Comparison of ENCODE assay signal across 16 cellular contexts in the genomic region with DNA sequence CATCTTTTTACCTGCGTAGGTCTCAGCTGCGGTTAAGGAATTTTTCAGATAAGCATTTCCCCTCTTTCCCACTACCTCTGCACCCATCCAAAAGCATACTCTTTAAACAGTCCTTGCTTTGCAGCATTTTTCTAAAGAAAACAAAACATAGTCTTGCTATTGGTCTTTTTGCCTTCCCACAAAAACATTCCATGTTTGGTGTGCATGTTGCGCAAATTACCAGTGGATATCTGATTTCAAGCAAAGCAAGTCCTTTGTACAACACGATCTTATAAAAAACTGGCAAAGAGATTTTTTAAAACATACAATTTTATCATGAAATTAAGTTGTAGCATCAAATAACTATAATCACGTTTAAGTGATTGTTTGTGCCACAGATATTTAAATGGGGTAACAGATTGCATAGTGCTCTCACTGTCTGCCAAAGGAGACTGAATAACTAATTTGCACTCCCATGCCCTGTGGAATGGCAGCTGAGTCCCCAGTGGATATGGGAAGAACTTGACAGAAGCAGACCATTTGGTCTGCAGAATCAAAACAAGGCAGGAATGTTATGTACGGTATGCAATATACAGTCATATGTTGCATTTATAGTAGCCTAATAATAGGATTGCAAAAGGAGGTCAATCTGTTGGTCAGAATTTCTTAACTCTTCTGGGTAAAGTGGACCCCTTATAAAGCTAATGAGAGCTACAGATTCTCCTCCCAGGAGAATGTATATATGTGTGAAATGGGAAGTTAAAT.
DNase-seq lines count a peak whose midpoint lies in the region; ATAC-seq, FAIRE-seq and TF ChIP-seq lines count a peak whose summit lies in the region.
"Had no signal": no experiment of that assay in that cellular context is flagged by ENCODE, and none has a peak within 500 bp of the region (broad histone marks: within the 10 kb centered on the region; RNA-seq: fewer than 3 reads in every experiment).

No MANE protein-coding gene starts in this region.

- no peak for TF ChIP-seq CTCF in heart left ventricle (IDR thresholded peaks at IDR 0.05)
- no peak for TF ChIP-seq CTCF in endodermal cell (conservative IDR thresholded peaks at IDR 0.05)
- no peak for TF ChIP-seq CTCF in nephron (IDR thresholded peaks at IDR 0.05; ENCODE audit: unreplicated experiment in 3 of 3)

- TF ChIP-seq POLR2A in heart left ventricle (IDR thresholded peaks at IDR 0.05) (no peak), H54 (IDR thresholded peaks at IDR 0.05; ENCODE audit: low read depth, low read length) (no peak)

- no peak overlapping the region for H3K4me3 ChIP-seq in heart left ventricle
- H3K4me3 ChIP-seq in endodermal cell (ENCODE audit: low read length) = no peak overlapping the region
- H3K4me3 ChIP-seq: testis had no signal

- intact Hi-C loops in heart left ventricle (cut with DNase I) = loop anchor here in 1 of 10 donors (10.0 kb wide), 1 partner anchor 1061 kb away; a partner anchor contains a TSS
- intact Hi-C loops in left cardiac atrium (cut with DNase I) = no loop called here

- H3K4me1 Mint-ChIP-seq in endodermal cell = no peaks in the 10 kb centered on the region
- peaks cover 56% of the 10 kb centered on the region for H3K4me1 Mint-ChIP-seq in nephron
- H3K4me1 Mint-ChIP-seq in immature natural killer cell = no peaks in the 10 kb centered on the region

- no peak overlapping the region for H3K4me3 Mint-ChIP-seq in endodermal cell
- H3K4me3 Mint-ChIP-seq in nephron = peak overlapping the region in 1 of 3 experiments; percentile 13
- no peak overlapping the region for H3K4me3 Mint-ChIP-seq in immature natural killer cell

- WGBS in heart left ventricle, 4 donors = 54 to 64% (median 59%) methylated on average over 6 of the region's 6 CpGs
- WGBS in endodermal cell (ENCODE audit: insufficient coverage in 1 of 2, insufficient read length in 1 of 2), 2 experiments = 73 to 87% methylated on average over 4 to 6 of the region's 6 CpGs

- H3K27me3 ChIP-seq in heart left ventricle (no peaks in the 10 kb centered on the region), endodermal cell (ENCODE audit: control insufficient read depth, insufficient read depth, low read length, poor library complexity, severe bottlenecking) (no peaks in the 10 kb centered on the region)
- H3K27me3 ChIP-seq: testis had no signal

- H3K4me1 ChIP-seq in heart left ventricle (peaks cover 0 to 43% (median 18%) of the 10 kb centered on the region in 12 donors), endodermal cell (ENCODE audit: control insufficient read depth, insufficient read depth, low read length) (no peaks in the 10 kb centered on the region)

- FAIRE-seq in H54 (lab: Jason Lieb, UNC) = no peak
- FAIRE-seq: bronchial epithelial cell, RCC 7860 had no signal

- H3K9me3 ChIP-seq in heart left ventricle = no peaks in the 10 kb centered on the region
- H3K9me3 ChIP-seq in endodermal cell (ENCODE audit: control insufficient read depth, low read length) = no peaks in the 10 kb centered on the region
- H3K9me3 ChIP-seq: testis had no signal

- H3K9me3 Mint-ChIP-seq in endodermal cell (no peaks in the 10 kb centered on the region), nephron (no peaks in the 10 kb centered on the region), immature natural killer cell (peaks cover 0 to 2% (median 0%) of the 10 kb centered on the region in 6 donors)

- DNase-seq in heart left ventricle (no peak), left cardiac atrium (no peak), endodermal cell (no peak), immature natural killer cell (no peak), H54 (ENCODE audit: insufficient read length, low spot score) (no peak)
- DNase-seq: activated gamma-delta T cell treated with Interleukin-2 at 50 U/mL for 16 hours; Karpas-422; NCI-H187; NCI-H82; stimulated activated CD4-positive, alpha-beta T cell treated with anti-CD3 and anti-CD28 coated beads, Interleukin-2, amount 100 ng/mL, for 24 hours; testis had no signal

- H3K9ac ChIP-seq in endodermal cell (ENCODE audit: extremely low read depth, low read length, poor library complexity, severe bottlenecking) = no peak overlapping the region

- ATAC-seq in heart left ventricle (peak in 3 of 4 donors; percentile 31 to 69 (median 52)), left cardiac atrium (no peak), HG03457 (IDR thresholded peaks at IDR 0.05; ENCODE audit: unreplicated experiment) (no peak), HG03442 (IDR thresholded peaks at IDR 0.05; ENCODE audit: unreplicated experiment) (no peak)

- H3K27ac Mint-ChIP-seq in endodermal cell = no peak overlapping the region
- peak overlapping the region; percentile 74 to 92 (median 85) for H3K27ac Mint-ChIP-seq in nephron
- no peak overlapping the region for H3K27ac Mint-ChIP-seq in immature natural killer cell

- H3K36me3 ChIP-seq in heart left ventricle (no peaks in the 10 kb centered on the region), endodermal cell (ENCODE audit: control insufficient read depth, insufficient read depth, low read length) (no peaks in the 10 kb centered on the region)

- H3K27ac ChIP-seq in heart left ventricle (peak overlapping the region in 7 of 12 donors; percentile 7 to 74 (median 68)), endodermal cell (ENCODE audit: low read depth, low read length) (peak overlapping the region; percentile 91)
- H3K27ac ChIP-seq: testis had no signal

- H3K36me3 Mint-ChIP-seq in endodermal cell (ENCODE audit: low read depth) = no peaks in the 10 kb centered on the region
- H3K36me3 Mint-ChIP-seq in nephron (ENCODE audit: low read depth) = no peaks in the 10 kb centered on the region
- H3K36me3 Mint-ChIP-seq in immature natural killer cell = no peaks in the 10 kb centered on the region

- H3K27me3 Mint-ChIP-seq in endodermal cell (ENCODE audit: insufficient read depth) = no peaks in the 10 kb centered on the region
- H3K27me3 Mint-ChIP-seq in nephron (ENCODE audit: low read depth) = no peaks in the 10 kb centered on the region
- H3K27me3 Mint-ChIP-seq in immature natural killer cell (ENCODE audit: low read depth in 3 of 3) = peaks cover 0 to 6% (median 4%) of the 10 kb centered on the region in 3 donors

Comparison
In these comparisons a context has a peak if more than half of its experiments do, and no peak if none do; other contexts are left out.
1. ATAC-seq: peak in heart left ventricle (3 of 4); none in left cardiac atrium (0 of 2), HG03457 (single experiment) and HG03442 (single experiment).
2. H3K27ac Mint-ChIP-seq: peak in nephron (3 of 3); none in endodermal cell (single experiment) and immature natural killer cell (0 of 6).